15 cellular contexts compared by ENCODE assay signal in genomic region chr12:65567820-65568219, GRCh38.
"Had no signal": no experiment of that assay in that cellular context is flagged by ENCODE, and none has a peak within 500 bp of the region (broad histone marks: within the 10 kb centered on the region; RNA-seq: fewer than 3 reads in every experiment).

No MANE protein-coding gene starts in this region.

- H2AFZ ChIP-seq: parathyroid adenoma had no signal

- H3K4me3 Mint-ChIP-seq: activated CD8-positive, alpha-beta T cell treated with anti-CD3 and anti-CD28 coated beads, Interleukin-2, amount 10 ng/mL, durations not matched to agents 7 days and 5 days; dendritic cell treated with granulocyte-macrophage colony-stimulating factor and Interleukin-4, amounts not matched to agents 40 ng/mL and 50 ng/mL, for 4 days; memory B cell; naive thymus-derived CD8-positive, alpha-beta T cell; T-helper 17 cell; WTC11 had no signal

- DNase-seq: activated CD4-positive, alpha-beta T cell treated with anti-CD3 and anti-CD28 coated beads for 4 hours; activated CD8-positive, alpha-beta memory T cell treated with anti-CD3 and anti-CD28 coated beads, Interleukin-2, amount 50 U/mL, for 4 hours; activated CD8-positive, alpha-beta T cell treated with anti-CD3 and anti-CD28 coated beads, Interleukin-2, amount 10 ng/mL, durations not matched to agents 7 days and 5 days; activated effector memory CD4-positive, alpha-beta T cell treated with anti-CD3 and anti-CD28 coated beads, Interleukin-2, amount 50 U/mL, for 16 hours; activated T-cell treated with anti-CD3 and anti-CD28 coated beads, Interleukin-2, amount 50 U/mL, for 48 hours; left colon; naive thymus-derived CD8-positive, alpha-beta T cell; stimulated activated CD4-positive, alpha-beta T cell treated with anti-CD3 and anti-CD28 coated beads, Interleukin-1b, Interleukin-23, amount 100 ng/mL, for 48 hours; T-helper 17 cell had no signal

- H3K9ac ChIP-seq: parathyroid adenoma had no signal

- H3K36me3 Mint-ChIP-seq: memory B cell; naive thymus-derived CD8-positive, alpha-beta T cell; WTC11 had no signal

- H3K4me1 ChIP-seq: parathyroid adenoma had no signal

- H3K9me3 Mint-ChIP-seq: activated naive CD4-positive, alpha-beta T cell treated with anti-CD3 and anti-CD28 coated beads, Interleukin-2, amount 50 U/mL, for 72 hours had no signal

- ATAC-seq: activated CD8-positive, alpha-beta T cell treated with anti-CD3 and anti-CD28 coated beads, Interleukin-2, amount 10 ng/mL, durations not matched to agents 7 days and 5 days; activated naive CD4-positive, alpha-beta T cell treated with anti-CD3 and anti-CD28 coated beads, Interleukin-2, amount 50 U/mL, for 72 hours; left colon; naive thymus-derived CD8-positive, alpha-beta T cell; T-helper 17 cell; WTC11 had no signal

- H3K4me1 Mint-ChIP-seq: memory B cell; naive thymus-derived CD8-positive, alpha-beta T cell; T-helper 17 cell had no signal

- H3K27me3 Mint-ChIP-seq: dendritic cell treated with granulocyte-macrophage colony-stimulating factor and Interleukin-4, amounts not matched to agents 40 ng/mL and 50 ng/mL, for 4 days had no signal

- H3K27ac ChIP-seq: parathyroid adenoma had no signal

- FAIRE-seq: islet of Langerhans had no signal

- H3K27ac Mint-ChIP-seq: activated CD8-positive, alpha-beta T cell treated with anti-CD3 and anti-CD28 coated beads, Interleukin-2, amount 10 ng/mL, durations not matched to agents 7 days and 5 days; activated naive CD4-positive, alpha-beta T cell treated with anti-CD3 and anti-CD28 coated beads, Interleukin-2, amount 50 U/mL, for 72 hours; dendritic cell treated with granulocyte-macrophage colony-stimulating factor and Interleukin-4, amounts not matched to agents 40 ng/mL and 50 ng/mL, for 4 days; memory B cell; naive thymus-derived CD8-positive, alpha-beta T cell; T-helper 17 cell; WTC11 had no signal

- H3K79me2 ChIP-seq: parathyroid adenoma had no signal
